Comparison of ENCODE assay signal across 15 cellular contexts in the genomic region with DNA sequence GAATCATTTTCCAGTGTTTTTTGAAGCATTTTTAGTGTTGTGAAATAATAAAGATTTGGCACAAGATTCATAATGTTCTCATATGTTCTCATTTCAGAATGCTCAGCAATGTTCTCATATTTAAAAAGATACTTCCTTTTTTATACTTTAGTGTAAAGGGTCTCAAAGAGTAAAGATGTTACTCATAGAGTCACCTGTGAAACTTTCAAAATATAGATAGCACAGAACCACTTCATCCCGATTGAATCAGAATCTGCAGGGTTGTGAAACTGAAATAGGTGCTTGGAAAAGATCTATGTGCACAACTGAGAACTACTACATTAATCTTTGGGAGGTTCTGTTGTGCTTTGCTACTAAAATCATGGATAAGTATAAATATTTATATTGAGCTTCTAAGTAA.
DNase-seq lines count a peak whose midpoint lies in the region; ATAC-seq lines count a peak whose summit lies in the region.
"Had no signal": no experiment of that assay in that cellular context is flagged by ENCODE, and none has a peak within 500 bp of the region (broad histone marks: within the 10 kb centered on the region; RNA-seq: fewer than 3 reads in every experiment).

No MANE protein-coding gene starts in this region.

- DNase-seq in MV-4-11 (lab: John Stamatoyannopoulos, UW), result peak; percentile 20
- no peak for DNase-seq in effector CD8-positive, alpha-beta T cell (lab: John Stamatoyannopoulos, UW)
- DNase-seq in DMS114 treated with DMSO at 0.1 percent for 48 hours (lab: John Stamatoyannopoulos, UW; ENCODE audit: unreplicated experiment), result no peak
- DNase-seq in NOMO-1 treated with dmso at 0.1 percent for 144 hours (lab: John Stamatoyannopoulos, UW; ENCODE audit: unreplicated experiment), result no peak
- DNase-seq in DMS79 treated with DMSO at 0.1 percent for 48 hours (lab: John Stamatoyannopoulos, UW), result no peak
- DNase-seq: activated CD4-positive, alpha-beta T cell treated with anti-CD3 and anti-CD28 coated beads, Interleukin-2, amount 50 U/mL, for 48 hours; activated naive CD8-positive, alpha-beta T cell treated with anti-CD3 and anti-CD28 coated beads for 36 hours; activated T-cell treated with anti-CD3 and anti-CD28 coated beads, Interleukin-2, amount 50 U/mL, for 4 hours; H9; NCI-H526; PC-3; stimulated activated CD4-positive, alpha-beta T cell treated with anti-CD3 and anti-CD28 coated beads, Interleukin-4, amount 100 ng/mL, for 1 hour had no signal

- ATAC-seq in GM18868 (IDR thresholded peaks at IDR 0.05; ENCODE audit: unreplicated experiment) (peak; percentile 65), GM21515 (IDR thresholded peaks at IDR 0.05; ENCODE audit: unreplicated experiment) (peak; percentile 51), HG03025 (IDR thresholded peaks at IDR 0.05; ENCODE audit: low FRiP score, unreplicated experiment) (peak; percentile 55)
- ATAC-seq: PC-3 had no signal
